ENCODE assay signal across 2 cellular contexts in the genomic region with DNA sequence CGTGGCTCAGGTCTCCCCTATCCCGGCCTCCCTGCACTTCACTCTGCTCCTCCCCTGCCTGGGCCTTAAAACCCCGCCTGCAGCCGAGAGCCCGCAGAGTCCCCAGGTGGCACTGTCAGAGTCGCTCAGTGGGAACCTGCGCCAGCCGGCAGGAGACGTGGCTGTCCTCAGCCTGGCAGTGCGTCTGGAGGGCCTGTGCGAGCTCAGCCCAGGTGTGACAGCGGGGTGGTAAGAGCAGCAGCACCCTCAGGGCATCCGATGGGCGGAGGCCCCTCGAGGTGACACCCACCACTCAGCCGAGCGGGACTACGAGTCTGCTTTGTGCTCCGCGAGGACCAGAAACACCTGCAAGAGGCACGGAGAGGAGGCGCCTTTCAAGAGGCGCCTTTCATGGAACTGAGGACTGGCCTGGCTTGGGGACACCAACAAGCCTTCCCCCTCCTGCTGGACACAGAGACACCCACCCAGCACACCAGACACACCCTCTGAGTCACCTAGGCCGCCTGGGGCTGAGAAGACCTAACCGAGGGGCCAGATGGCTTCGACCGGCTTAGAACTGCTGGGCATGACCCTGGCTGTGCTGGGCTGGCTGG.
A peak's percentile ranks its signal among the peaks of the same experiment; 100 is the strongest.
TF ChIP-seq lines count a peak whose summit lies in the region.

A gene with protein sequence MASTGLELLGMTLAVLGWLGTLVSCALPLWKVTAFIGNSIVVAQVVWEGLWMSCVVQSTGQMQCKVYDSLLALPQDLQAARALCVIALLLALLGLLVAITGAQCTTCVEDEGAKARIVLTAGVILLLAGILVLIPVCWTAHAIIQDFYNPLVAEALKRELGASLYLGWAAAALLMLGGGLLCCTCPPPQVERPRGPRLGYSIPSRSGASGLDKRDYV (plus strand): TSS at position 96 of the 593 bp plus-strand sequence. CDS start 440 bp downstream, at position 536.

TF ChIP-seq in A549, 52 proteins besides CTCF, POLR2A, EP300 and RAD21:
- TF ChIP-seq KDM1A (IDR thresholded peaks at IDR 0.05; ENCODE audit: low read depth) (no peak), HOXB13 (CRISPR knock-in tag; IDR thresholded peaks at IDR 0.05; ENCODE audit: low read depth) (no peak), JUNB (IDR thresholded peaks at IDR 0.05) (no peak), CHD4 (IDR thresholded peaks at IDR 0.05; ENCODE audit: borderline replicate concordance) (no peak), SREBF2 (IDR thresholded peaks at IDR 0.05) (no peak), HEYL (CRISPR knock-in tag; IDR thresholded peaks at IDR 0.05) (no peak), RFX5 (IDR thresholded peaks at IDR 0.05) (no peak), POLR2AphosphoS2 (conservative IDR thresholded peaks at IDR 0.05; ENCODE audit: low read length) (no peak), GATA3 (IDR thresholded peaks at IDR 0.05; ENCODE audit: borderline replicate concordance) (no peak)
- TF ChIP-seq, protein P1, sequence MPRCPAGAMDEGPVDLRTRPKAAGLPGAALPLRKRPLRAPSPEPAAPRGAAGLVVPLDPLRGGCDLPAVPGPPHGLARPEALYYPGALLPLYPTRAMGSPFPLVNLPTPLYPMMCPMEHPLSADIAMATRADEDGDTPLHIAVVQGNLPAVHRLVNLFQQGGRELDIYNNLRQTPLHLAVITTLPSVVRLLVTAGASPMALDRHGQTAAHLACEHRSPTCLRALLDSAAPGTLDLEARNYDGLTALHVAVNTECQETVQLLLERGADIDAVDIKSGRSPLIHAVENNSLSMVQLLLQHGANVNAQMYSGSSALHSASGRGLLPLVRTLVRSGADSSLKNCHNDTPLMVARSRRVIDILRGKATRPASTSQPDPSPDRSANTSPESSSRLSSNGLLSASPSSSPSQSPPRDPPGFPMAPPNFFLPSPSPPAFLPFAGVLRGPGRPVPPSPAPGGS (IDR thresholded peaks at IDR 0.05): no peak

TF ChIP-seq in HepG2, 621 proteins besides CTCF, POLR2A, EP300 and RAD21 (continues in another document):
- TF ChIP-seq ZNF775 (CRISPR knock-in tag; IDR thresholded peaks at IDR 0.05; ENCODE audit: borderline replicate concordance) (no peak), ZNF441 (CRISPR knock-in tag; IDR thresholded peaks at IDR 0.05; ENCODE audit: borderline replicate concordance) (no peak), BRCA1 (CRISPR knock-in tag; IDR thresholded peaks at IDR 0.05) (no peak), RBAK (CRISPR knock-in tag; IDR thresholded peaks at IDR 0.05) (no peak), REL (CRISPR knock-in tag; conservative IDR thresholded peaks at IDR 0.05) (no peak), KDM4B (CRISPR knock-in tag; IDR thresholded peaks at IDR 0.05) (no peak), ZFX (CRISPR knock-in tag; IDR thresholded peaks at IDR 0.05; ENCODE audit: low read depth) (peak; percentile 26; the same call in 1 of the 2 replicates), FOXP1 (IDR thresholded peaks at IDR 0.05) (no peak), FOXP1 (CRISPR knock-in tag; IDR thresholded peaks at IDR 0.05) (no peak), ZNF33A (CRISPR knock-in tag; IDR thresholded peaks at IDR 0.05; ENCODE audit: borderline replicate concordance) (no peak), ZNF749 (CRISPR knock-in tag; IDR thresholded peaks at IDR 0.05; ENCODE audit: borderline replicate concordance) (no peak), ZNF317 (CRISPR knock-in tag; IDR thresholded peaks at IDR 0.05) (no peak), ARID2 (CRISPR knock-in tag; IDR thresholded peaks at IDR 0.05; ENCODE audit: borderline replicate concordance) (no peak), YY1 (IDR thresholded peaks at IDR 0.05; ENCODE audit: insufficient read depth, insufficient replicate concordance, low read depth, low read length) (no peak), SMARCC2 (IDR thresholded peaks at IDR 0.05) (no peak), SP4 (CRISPR knock-in tag; IDR thresholded peaks at IDR 0.05) (no peak), ZMAT3 (CRISPR knock-in tag; conservative IDR thresholded peaks at IDR 0.05) (no peak), RXRA (CRISPR knock-in tag; IDR thresholded peaks at IDR 0.05) (no peak), ZC3H13 (CRISPR knock-in tag; IDR thresholded peaks at IDR 0.05) (peak; percentile 50; the same call in 1 of the 2 replicates), MTF2 (CRISPR knock-in tag; IDR thresholded peaks at IDR 0.05; ENCODE audit: borderline replicate concordance) (no peak), CCAR2 (optimal IDR thresholded peaks at IDR 0.05; ENCODE audit: low read depth, low read length) (no peak), GATA4 (IDR thresholded peaks at IDR 0.05; ENCODE audit: borderline replicate concordance, low read depth) (no peak), ZFY (CRISPR knock-in tag; IDR thresholded peaks at IDR 0.05) (no peak), NFKB2 (CRISPR knock-in tag; IDR thresholded peaks at IDR 0.05; ENCODE audit: borderline replicate concordance) (peak; percentile 3; the same call in 1 of the 2 replicates)
- TF ChIP-seq, protein P2, sequence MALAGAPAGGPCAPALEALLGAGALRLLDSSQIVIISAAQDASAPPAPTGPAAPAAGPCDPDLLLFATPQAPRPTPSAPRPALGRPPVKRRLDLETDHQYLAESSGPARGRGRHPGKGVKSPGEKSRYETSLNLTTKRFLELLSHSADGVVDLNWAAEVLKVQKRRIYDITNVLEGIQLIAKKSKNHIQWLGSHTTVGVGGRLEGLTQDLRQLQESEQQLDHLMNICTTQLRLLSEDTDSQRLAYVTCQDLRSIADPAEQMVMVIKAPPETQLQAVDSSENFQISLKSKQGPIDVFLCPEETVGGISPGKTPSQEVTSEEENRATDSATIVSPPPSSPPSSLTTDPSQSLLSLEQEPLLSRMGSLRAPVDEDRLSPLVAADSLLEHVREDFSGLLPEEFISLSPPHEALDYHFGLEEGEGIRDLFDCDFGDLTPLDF (CRISPR knock-in tag; IDR thresholded peaks at IDR 0.05): no peak
- TF ChIP-seq, protein P3, sequence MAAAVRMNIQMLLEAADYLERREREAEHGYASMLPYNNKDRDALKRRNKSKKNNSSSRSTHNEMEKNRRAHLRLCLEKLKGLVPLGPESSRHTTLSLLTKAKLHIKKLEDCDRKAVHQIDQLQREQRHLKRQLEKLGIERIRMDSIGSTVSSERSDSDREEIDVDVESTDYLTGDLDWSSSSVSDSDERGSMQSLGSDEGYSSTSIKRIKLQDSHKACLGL (CRISPR knock-in tag; IDR thresholded peaks at IDR 0.05): 0 out of 2 replicates have a peak, but pooled peaks have one; percentile 32
- TF ChIP-seq, protein P4, sequence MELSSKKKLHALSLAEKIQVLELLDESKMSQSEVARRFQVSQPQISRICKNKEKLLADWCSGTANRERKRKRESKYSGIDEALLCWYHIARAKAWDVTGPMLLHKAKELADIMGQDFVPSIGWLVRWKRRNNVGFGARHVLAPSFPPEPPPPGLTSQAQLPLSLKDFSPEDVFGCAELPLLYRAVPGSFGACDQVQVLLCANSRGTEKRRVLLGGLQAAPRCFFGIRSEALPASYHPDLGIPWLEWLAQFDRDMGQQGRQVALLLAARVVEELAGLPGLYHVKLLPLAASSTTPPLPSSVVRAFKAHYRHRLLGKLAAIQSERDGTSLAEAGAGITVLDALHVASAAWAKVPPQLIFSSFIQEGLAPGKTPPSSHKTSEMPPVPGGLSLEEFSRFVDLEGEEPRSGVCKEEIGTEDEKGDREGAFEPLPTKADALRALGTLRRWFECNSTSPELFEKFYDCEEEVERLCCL (CRISPR knock-in tag; IDR thresholded peaks at IDR 0.05; ENCODE audit: borderline replicate concordance): no peak
- TF ChIP-seq, protein P5, sequence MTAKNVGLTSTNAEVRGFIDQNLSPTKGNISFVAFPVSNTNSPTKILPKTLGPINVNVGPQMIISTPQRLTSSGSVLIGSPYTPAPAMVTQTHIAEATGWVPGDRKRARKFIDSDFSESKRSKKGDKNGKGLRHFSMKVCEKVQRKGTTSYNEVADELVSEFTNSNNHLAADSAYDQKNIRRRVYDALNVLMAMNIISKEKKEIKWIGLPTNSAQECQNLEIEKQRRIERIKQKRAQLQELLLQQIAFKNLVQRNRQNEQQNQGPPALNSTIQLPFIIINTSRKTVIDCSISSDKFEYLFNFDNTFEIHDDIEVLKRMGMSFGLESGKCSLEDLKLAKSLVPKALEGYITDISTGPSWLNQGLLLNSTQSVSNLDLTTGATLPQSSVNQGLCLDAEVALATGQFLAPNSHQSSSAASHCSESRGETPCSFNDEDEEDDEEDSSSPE (CRISPR knock-in tag; IDR thresholded peaks at IDR 0.05): no peak
- TF ChIP-seq, protein P6, sequence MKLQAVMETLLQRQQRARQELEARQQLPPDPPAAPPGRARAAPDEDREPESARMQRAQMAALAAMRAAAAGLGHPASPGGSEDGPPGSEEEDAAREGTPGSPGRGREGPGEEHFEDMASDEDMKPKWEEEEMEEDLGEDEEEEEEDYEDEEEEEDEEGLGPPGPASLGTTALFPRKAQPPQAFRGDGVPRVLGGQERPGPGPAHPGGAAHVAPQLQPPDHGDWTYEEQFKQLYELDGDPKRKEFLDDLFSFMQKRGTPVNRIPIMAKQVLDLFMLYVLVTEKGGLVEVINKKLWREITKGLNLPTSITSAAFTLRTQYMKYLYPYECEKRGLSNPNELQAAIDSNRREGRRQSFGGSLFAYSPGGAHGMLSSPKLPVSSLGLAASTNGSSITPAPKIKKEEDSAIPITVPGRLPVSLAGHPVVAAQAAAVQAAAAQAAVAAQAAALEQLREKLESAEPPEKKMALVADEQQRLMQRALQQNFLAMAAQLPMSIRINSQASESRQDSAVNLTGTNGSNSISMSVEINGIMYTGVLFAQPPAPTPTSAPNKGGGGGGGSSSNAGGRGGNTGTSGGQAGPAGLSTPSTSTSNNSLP (IDR thresholded peaks at IDR 0.05; ENCODE audit: low read depth, low read length): no peak
- TF ChIP-seq, protein P7, sequence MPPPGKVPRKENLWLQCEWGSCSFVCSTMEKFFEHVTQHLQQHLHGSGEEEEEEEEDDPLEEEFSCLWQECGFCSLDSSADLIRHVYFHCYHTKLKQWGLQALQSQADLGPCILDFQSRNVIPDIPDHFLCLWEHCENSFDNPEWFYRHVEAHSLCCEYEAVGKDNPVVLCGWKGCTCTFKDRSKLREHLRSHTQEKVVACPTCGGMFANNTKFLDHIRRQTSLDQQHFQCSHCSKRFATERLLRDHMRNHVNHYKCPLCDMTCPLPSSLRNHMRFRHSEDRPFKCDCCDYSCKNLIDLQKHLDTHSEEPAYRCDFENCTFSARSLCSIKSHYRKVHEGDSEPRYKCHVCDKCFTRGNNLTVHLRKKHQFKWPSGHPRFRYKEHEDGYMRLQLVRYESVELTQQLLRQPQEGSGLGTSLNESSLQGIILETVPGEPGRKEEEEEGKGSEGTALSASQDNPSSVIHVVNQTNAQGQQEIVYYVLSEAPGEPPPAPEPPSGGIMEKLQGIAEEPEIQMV (CRISPR knock-in tag; IDR thresholded peaks at IDR 0.05; ENCODE audit: low read depth): no peak
- TF ChIP-seq, protein P8, sequence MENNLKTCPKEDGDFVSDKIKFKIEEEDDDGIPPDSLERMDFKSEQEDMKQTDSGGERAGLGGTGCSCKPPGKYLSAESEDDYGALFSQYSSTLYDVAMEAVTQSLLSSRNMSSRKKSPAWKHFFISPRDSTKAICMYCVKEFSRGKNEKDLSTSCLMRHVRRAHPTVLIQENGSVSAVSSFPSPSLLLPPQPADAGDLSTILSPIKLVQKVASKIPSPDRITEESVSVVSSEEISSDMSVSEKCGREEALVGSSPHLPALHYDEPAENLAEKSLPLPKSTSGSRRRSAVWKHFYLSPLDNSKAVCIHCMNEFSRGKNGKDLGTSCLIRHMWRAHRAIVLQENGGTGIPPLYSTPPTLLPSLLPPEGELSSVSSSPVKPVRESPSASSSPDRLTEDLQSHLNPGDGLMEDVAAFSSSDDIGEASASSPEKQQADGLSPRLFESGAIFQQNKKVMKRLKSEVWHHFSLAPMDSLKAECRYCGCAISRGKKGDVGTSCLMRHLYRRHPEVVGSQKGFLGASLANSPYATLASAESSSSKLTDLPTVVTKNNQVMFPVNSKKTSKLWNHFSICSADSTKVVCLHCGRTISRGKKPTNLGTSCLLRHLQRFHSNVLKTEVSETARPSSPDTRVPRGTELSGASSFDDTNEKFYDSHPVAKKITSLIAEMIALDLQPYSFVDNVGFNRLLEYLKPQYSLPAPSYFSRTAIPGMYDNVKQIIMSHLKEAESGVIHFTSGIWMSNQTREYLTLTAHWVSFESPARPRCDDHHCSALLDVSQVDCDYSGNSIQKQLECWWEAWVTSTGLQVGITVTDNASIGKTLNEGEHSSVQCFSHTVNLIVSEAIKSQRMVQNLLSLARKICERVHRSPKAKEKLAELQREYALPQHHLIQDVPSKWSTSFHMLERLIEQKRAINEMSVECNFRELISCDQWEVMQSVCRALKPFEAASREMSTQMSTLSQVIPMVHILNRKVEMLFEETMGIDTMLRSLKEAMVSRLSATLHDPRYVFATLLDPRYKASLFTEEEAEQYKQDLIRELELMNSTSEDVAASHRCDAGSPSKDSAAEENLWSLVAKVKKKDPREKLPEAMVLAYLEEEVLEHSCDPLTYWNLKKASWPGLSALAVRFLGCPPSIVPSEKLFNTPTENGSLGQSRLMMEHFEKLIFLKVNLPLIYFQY (CRISPR knock-in tag; IDR thresholded peaks at IDR 0.05; ENCODE audit: borderline replicate concordance): no peak
- TF ChIP-seq, protein P9, sequence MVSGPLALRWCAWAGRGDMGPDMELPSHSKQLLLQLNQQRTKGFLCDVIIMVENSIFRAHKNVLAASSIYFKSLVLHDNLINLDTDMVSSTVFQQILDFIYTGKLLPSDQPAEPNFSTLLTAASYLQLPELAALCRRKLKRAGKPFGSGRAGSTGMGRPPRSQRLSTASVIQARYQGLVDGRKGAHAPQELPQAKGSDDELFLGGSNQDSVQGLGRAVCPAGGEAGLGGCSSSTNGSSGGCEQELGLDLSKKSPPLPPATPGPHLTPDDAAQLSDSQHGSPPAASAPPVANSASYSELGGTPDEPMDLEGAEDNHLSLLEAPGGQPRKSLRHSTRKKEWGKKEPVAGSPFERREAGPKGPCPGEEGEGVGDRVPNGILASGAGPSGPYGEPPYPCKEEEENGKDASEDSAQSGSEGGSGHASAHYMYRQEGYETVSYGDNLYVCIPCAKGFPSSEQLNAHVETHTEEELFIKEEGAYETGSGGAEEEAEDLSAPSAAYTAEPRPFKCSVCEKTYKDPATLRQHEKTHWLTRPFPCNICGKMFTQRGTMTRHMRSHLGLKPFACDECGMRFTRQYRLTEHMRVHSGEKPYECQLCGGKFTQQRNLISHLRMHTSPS (CRISPR knock-in tag; IDR thresholded peaks at IDR 0.05; ENCODE audit: low read depth): peak; percentile 54
- TF ChIP-seq, protein P10, sequence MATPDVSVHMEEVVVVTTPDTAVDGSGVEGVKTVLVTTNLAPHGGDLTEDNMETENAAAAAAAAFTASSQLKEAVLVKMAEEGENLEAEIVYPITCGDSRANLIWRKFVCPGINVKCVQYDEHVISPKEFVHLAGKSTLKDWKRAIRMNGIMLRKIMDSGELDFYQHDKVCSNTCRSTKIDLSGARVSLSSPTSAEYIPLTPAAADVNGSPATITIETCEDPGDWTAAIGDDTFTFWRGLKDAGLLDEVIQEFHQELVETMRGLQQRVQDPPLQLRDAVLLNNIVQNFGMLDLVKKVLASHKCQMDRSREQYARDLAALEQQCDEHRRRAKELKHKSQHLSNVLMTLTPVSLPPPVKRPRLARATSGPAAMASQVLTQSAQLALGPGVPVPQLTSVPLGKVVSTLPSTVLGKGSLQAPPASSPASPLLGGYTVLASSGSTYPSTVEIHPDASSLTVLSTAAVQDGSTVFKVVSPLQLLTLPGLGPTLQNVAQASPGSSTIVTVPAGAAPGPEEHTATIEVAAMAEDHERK (CRISPR knock-in tag; IDR thresholded peaks at IDR 0.05; ENCODE audit: low read depth): no peak
- TF ChIP-seq, protein P11, sequence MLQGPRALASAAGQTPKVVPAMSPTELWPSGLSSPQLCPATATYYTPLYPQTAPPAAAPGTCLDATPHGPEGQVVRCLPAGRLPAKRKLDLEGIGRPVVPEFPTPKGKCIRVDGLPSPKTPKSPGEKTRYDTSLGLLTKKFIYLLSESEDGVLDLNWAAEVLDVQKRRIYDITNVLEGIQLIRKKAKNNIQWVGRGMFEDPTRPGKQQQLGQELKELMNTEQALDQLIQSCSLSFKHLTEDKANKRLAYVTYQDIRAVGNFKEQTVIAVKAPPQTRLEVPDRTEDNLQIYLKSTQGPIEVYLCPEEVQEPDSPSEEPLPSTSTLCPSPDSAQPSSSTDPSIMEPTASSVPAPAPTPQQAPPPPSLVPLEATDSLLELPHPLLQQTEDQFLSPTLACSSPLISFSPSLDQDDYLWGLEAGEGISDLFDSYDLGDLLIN (CRISPR knock-in tag; IDR thresholded peaks at IDR 0.05; ENCODE audit: borderline replicate concordance): no peak
